ENCODE assay signal across 1 cellular context in the genomic region with DNA sequence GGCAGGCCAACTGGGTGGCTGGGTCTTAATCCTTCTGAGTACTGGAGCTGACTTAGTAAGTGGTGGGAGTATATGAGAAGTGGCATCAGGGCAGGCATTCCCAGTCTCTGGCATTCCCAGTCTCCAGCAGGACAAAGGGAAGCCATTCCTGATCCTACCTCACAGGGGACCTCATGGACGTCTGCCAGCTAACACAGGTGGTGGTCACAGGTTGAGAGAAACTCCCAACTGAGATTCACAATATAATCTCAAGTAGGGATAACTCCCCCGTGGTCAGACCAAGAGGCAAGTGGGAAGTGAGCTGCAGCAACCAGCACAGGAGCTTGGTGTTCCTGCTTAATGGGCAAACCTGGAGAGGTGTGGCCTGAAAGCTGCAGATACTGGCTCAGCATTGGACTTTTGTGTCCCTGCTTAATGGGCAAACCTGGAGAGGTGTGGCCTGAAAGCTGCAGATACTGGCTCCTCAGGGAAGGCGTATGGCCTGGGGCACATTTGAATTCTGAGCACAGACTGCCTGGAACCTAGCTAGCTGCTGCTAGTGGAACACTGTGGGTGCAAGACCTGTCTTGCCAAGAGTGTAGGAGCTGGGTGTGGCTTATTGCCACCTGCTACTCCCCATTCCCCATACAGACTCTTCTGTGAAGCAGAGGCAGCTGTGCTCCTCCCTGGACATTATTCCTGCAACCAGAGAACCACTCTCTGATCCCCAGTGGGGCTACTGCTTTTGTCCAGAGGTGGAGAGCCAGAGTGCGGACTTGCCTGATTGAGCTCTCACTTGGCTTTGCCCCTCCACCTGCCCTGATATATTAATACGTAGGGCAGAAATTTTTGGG.
TF ChIP-seq lines count a peak whose summit lies in the region.

No MANE protein-coding gene starts in this region.

TF ChIP-seq in H1, 55 proteins besides CTCF, POLR2A, EP300 and RAD21:
- no peak for TF ChIP-seq SAP30 (IDR thresholded peaks at IDR 0.05; ENCODE audit: insufficient read depth, insufficient replicate concordance, low read length)
- no peak for TF ChIP-seq BACH1 (IDR thresholded peaks at IDR 0.05; ENCODE audit: low read length)
- 0 out of 2 replicates have a peak, but pooled peaks have one; percentile 57 for TF ChIP-seq CBX5 (IDR thresholded peaks at IDR 0.05; ENCODE audit: low read depth, low read length)
- TF ChIP-seq, protein P1, sequence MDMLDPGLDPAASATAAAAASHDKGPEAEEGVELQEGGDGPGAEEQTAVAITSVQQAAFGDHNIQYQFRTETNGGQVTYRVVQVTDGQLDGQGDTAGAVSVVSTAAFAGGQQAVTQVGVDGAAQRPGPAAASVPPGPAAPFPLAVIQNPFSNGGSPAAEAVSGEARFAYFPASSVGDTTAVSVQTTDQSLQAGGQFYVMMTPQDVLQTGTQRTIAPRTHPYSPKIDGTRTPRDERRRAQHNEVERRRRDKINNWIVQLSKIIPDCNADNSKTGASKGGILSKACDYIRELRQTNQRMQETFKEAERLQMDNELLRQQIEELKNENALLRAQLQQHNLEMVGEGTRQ (IDR thresholded peaks at IDR 0.05; ENCODE audit: low read length), result no peak
- TF ChIP-seq EZH2 (IDR thresholded peaks at IDR 0.05; ENCODE audit: low read depth, low read length, severe bottlenecking), result no peak
- no peak for TF ChIP-seq CHD2 (IDR thresholded peaks at IDR 0.05; ENCODE audit: low read length)
